ENCODE assay signal across 1 cellular context in the genomic region with DNA sequence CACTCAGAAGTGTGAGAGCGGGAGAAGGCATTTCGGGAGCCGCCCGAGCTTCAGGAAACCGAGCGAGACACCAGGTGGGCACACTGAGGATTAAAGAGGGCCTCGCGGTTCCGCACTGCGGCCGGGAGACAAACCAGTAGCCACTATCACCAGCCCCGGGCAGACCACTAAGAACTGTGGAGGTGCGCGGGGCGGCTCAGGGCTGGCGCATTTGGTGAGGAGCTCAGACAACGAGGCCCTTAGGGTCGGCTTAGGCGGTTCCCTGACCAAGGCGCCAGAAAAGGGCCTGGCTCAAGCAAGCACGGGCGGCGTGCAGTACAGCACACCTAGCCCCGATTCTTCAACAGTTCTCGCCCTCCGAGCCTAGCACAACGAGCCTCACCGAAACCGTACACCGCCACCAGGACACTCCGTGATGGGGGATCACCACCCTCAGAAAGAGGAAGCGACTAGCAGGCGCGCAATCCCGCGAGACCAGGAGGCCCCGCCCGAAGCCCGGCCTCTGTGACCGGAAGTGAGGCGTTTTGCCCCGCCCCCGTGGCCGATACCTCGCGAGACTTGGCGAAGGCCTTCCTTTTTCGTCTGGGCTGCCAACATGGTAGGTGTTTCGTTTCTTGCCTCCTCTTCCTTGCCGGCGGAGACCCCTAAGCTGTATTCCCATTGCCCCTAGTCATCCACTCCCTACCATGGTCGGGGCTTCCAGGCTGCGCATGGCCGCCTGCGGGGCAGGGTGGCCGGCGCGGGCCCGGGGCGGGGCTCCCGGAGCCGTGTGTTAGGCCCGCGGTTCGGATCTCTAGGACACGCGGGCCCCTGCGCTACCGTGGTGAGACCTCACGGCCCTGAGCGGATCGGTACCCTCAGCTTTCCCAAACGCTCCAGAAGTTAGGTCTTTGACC.
A peak's percentile ranks its signal among the peaks of the same experiment; 100 is the strongest.
TF ChIP-seq lines count a peak whose summit lies in the region.

A gene (plus strand): TSS at position 574 of the 896 bp plus-strand sequence. CDS start 22 bp downstream, at position 596.
A gene with protein sequence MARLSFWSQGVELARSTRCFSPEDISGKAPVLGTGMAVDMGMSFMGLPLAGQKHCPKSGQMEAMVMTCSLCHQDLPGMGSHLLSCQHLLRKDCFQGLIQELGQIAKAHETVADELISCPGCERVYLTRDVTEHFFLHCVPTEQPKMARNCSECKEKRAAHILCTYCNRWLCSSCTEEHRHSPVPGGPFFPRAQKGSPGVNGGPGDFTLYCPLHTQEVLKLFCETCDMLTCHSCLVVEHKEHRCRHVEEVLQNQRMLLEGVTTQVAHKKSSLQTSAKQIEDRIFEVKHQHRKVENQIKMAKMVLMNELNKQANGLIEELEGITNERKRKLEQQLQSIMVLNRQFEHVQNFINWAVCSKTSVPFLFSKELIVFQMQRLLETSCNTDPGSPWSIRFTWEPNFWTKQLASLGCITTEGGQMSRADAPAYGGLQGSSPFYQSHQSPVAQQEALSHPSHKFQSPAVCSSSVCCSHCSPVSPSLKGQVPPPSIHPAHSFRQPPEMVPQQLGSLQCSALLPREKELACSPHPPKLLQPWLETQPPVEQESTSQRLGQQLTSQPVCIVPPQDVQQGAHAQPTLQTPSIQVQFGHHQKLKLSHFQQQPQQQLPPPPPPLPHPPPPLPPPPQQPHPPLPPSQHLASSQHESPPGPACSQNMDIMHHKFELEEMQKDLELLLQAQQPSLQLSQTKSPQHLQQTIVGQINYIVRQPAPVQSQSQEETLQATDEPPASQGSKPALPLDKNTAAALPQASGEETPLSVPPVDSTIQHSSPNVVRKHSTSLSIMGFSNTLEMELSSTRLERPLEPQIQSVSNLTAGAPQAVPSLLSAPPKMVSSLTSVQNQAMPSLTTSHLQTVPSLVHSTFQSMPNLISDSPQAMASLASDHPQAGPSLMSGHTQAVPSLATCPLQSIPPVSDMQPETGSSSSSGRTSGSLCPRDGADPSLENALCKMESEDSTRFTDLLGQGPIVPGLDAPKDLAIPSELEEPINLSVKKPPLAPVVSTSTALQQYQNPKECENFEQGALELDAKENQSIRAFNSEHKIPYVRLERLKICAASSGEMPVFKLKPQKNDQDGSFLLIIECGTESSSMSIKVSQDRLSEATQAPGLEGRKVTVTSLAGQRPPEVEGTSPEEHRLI (N-terminal part only) (minus strand): TSS at position 447 of the 896 bp plus-strand sequence. CDS start 10,391 bp downstream, outside the sequence.

TF ChIP-seq in K562, 482 proteins besides CTCF, POLR2A, EP300 and RAD21 (continued from another document and continues in another):
- TF ChIP-seq, protein P1, sequence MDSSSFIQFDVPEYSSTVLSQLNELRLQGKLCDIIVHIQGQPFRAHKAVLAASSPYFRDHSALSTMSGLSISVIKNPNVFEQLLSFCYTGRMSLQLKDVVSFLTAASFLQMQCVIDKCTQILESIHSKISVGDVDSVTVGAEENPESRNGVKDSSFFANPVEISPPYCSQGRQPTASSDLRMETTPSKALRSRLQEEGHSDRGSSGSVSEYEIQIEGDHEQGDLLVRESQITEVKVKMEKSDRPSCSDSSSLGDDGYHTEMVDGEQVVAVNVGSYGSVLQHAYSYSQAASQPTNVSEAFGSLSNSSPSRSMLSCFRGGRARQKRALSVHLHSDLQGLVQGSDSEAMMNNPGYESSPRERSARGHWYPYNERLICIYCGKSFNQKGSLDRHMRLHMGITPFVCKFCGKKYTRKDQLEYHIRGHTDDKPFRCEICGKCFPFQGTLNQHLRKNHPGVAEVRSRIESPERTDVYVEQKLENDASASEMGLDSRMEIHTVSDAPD (CRISPR knock-in tag; IDR thresholded peaks at IDR 0.05) = no peak
- TF ChIP-seq, protein P2, sequence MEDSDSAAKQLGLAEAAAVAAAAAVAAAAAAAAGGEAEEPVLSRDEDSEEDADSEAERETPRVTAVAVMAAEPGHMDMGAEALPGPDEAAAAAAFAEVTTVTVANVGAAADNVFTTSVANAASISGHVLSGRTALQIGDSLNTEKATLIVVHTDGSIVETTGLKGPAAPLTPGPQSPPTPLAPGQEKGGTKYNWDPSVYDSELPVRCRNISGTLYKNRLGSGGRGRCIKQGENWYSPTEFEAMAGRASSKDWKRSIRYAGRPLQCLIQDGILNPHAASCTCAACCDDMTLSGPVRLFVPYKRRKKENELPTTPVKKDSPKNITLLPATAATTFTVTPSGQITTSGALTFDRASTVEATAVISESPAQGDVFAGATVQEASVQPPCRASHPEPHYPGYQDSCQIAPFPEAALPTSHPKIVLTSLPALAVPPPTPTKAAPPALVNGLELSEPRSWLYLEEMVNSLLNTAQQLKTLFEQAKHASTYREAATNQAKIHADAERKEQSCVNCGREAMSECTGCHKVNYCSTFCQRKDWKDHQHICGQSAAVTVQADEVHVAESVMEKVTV (CRISPR knock-in tag; IDR thresholded peaks at IDR 0.05) = 0 out of 2 replicates have a peak, but pooled peaks have one; percentile 5
- TF ChIP-seq ZNF384 (IDR thresholded peaks at IDR 0.05; ENCODE audit: low read depth, low read length) = no peak
- TF ChIP-seq MYNN (IDR thresholded peaks at IDR 0.05) = no peak
- TF ChIP-seq MYNN (CRISPR knock-in tag; IDR thresholded peaks at IDR 0.05) = no peak
- no peak for TF ChIP-seq SETDB1 (IDR thresholded peaks at IDR 0.05; ENCODE audit: low read length)
- peak in 1 of 2 experiments; percentile 76; a peak in 2 of 4 replicates for TF ChIP-seq SRF (CRISPR knock-in tag; IDR thresholded peaks at IDR 0.05)
- TF ChIP-seq ZNF134 (CRISPR knock-in tag; conservative IDR thresholded peaks at IDR 0.05) = no peak
- TF ChIP-seq, protein P3, sequence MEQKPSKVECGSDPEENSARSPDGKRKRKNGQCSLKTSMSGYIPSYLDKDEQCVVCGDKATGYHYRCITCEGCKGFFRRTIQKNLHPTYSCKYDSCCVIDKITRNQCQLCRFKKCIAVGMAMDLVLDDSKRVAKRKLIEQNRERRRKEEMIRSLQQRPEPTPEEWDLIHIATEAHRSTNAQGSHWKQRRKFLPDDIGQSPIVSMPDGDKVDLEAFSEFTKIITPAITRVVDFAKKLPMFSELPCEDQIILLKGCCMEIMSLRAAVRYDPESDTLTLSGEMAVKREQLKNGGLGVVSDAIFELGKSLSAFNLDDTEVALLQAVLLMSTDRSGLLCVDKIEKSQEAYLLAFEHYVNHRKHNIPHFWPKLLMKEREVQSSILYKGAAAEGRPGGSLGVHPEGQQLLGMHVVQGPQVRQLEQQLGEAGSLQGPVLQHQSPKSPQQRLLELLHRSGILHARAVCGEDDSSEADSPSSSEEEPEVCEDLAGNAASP (IDR thresholded peaks at IDR 0.05) = no peak
- TF ChIP-seq, protein P4, sequence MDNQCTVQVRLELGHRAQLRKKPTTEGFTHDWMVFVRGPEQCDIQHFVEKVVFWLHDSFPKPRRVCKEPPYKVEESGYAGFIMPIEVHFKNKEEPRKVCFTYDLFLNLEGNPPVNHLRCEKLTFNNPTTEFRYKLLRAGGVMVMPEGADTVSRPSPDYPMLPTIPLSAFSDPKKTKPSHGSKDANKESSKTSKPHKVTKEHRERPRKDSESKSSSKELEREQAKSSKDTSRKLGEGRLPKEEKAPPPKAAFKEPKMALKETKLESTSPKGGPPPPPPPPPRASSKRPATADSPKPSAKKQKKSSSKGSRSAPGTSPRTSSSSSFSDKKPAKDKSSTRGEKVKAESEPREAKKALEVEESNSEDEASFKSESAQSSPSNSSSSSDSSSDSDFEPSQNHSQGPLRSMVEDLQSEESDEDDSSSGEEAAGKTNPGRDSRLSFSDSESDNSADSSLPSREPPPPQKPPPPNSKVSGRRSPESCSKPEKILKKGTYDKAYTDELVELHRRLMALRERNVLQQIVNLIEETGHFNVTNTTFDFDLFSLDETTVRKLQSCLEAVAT (IDR thresholded peaks at IDR 0.05) = peak; percentile 30 to 71; a peak in 1 of 4 replicates
- no peak for TF ChIP-seq ESRRB (CRISPR knock-in tag; IDR thresholded peaks at IDR 0.05; ENCODE audit: borderline replicate concordance)
- TF ChIP-seq, protein P5, sequence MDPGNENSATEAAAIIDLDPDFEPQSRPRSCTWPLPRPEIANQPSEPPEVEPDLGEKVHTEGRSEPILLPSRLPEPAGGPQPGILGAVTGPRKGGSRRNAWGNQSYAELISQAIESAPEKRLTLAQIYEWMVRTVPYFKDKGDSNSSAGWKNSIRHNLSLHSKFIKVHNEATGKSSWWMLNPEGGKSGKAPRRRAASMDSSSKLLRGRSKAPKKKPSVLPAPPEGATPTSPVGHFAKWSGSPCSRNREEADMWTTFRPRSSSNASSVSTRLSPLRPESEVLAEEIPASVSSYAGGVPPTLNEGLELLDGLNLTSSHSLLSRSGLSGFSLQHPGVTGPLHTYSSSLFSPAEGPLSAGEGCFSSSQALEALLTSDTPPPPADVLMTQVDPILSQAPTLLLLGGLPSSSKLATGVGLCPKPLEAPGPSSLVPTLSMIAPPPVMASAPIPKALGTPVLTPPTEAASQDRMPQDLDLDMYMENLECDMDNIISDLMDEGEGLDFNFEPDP (CRISPR knock-in tag; IDR thresholded peaks at IDR 0.05) = no peak
- TF ChIP-seq RFX7 (CRISPR knock-in tag; IDR thresholded peaks at IDR 0.05) = no peak
- no peak for TF ChIP-seq PTRF (tag; IDR thresholded peaks at IDR 0.05)
- TF ChIP-seq ADNP (tag; IDR thresholded peaks at IDR 0.05) = no peak
- no peak for TF ChIP-seq MEF2D (tag; conservative IDR thresholded peaks at IDR 0.05; ENCODE audit: low read depth)
- no peak for TF ChIP-seq BCOR (IDR thresholded peaks at IDR 0.05)
- TF ChIP-seq, protein P6, sequence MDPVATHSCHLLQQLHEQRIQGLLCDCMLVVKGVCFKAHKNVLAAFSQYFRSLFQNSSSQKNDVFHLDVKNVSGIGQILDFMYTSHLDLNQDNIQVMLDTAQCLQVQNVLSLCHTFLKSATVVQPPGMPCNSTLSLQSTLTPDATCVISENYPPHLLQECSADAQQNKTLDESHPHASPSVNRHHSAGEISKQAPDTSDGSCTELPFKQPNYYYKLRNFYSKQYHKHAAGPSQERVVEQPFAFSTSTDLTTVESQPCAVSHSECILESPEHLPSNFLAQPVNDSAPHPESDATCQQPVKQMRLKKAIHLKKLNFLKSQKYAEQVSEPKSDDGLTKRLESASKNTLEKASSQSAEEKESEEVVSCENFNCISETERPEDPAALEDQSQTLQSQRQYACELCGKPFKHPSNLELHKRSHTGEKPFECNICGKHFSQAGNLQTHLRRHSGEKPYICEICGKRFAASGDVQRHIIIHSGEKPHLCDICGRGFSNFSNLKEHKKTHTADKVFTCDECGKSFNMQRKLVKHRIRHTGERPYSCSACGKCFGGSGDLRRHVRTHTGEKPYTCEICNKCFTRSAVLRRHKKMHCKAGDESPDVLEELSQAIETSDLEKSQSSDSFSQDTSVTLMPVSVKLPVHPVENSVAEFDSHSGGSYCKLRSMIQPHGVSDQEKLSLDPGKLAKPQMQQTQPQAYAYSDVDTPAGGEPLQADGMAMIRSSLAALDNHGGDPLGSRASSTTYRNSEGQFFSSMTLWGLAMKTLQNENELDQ (CRISPR knock-in tag; IDR thresholded peaks at IDR 0.05; ENCODE audit: borderline replicate concordance) = no peak
- TF ChIP-seq ZNF24 (IDR thresholded peaks at IDR 0.05) = 0 out of 2 replicates have a peak, but pooled peaks have one; percentile 12
- TF ChIP-seq TAF1 (IDR thresholded peaks at IDR 0.05; ENCODE audit: control insufficient read depth, extremely low read depth, insufficient read depth, low read length, severe bottlenecking) = peak; percentile 98
- peak; percentile 93 for TF ChIP-seq ARHGAP35 (IDR thresholded peaks at IDR 0.05; ENCODE audit: partially characterized antibody)
- TF ChIP-seq KDM2B (CRISPR knock-in tag; IDR thresholded peaks at IDR 0.05) = no peak
- TF ChIP-seq DNMT1 (IDR thresholded peaks at IDR 0.05) = no peak
- no peak for TF ChIP-seq XRCC4 (IDR thresholded peaks at IDR 0.05; ENCODE audit: extremely low read depth, insufficient read depth, insufficient read length)
- TF ChIP-seq, protein P7, sequence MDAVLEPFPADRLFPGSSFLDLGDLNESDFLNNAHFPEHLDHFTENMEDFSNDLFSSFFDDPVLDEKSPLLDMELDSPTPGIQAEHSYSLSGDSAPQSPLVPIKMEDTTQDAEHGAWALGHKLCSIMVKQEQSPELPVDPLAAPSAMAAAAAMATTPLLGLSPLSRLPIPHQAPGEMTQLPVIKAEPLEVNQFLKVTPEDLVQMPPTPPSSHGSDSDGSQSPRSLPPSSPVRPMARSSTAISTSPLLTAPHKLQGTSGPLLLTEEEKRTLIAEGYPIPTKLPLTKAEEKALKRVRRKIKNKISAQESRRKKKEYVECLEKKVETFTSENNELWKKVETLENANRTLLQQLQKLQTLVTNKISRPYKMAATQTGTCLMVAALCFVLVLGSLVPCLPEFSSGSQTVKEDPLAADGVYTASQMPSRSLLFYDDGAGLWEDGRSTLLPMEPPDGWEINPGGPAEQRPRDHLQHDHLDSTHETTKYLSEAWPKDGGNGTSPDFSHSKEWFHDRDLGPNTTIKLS (IDR thresholded peaks at IDR 0.05; ENCODE audit: borderline replicate concordance, low read depth) = peak; percentile 88
- no peak for TF ChIP-seq CSDE1 (IDR thresholded peaks at IDR 0.05)
- no peak for TF ChIP-seq KLF6 (CRISPR knock-in tag; IDR thresholded peaks at IDR 0.05; ENCODE audit: borderline replicate concordance)
- TF ChIP-seq, protein P8, sequence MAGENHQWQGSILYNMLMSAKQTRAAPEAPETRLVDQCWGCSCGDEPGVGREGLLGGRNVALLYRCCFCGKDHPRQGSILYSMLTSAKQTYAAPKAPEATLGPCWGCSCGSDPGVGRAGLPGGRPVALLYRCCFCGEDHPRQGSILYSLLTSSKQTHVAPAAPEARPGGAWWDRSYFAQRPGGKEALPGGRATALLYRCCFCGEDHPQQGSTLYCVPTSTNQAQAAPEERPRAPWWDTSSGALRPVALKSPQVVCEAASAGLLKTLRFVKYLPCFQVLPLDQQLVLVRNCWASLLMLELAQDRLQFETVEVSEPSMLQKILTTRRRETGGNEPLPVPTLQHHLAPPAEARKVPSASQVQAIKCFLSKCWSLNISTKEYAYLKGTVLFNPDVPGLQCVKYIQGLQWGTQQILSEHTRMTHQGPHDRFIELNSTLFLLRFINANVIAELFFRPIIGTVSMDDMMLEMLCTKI (IDR thresholded peaks at IDR 0.05; ENCODE audit: partially characterized antibody) = no peak
- TF ChIP-seq HMGN3 (IDR thresholded peaks at IDR 0.05; ENCODE audit: borderline replicate concordance, extremely low read depth, insufficient read length, low read depth, low read length) = peak; percentile 66
- TF ChIP-seq, protein P9, sequence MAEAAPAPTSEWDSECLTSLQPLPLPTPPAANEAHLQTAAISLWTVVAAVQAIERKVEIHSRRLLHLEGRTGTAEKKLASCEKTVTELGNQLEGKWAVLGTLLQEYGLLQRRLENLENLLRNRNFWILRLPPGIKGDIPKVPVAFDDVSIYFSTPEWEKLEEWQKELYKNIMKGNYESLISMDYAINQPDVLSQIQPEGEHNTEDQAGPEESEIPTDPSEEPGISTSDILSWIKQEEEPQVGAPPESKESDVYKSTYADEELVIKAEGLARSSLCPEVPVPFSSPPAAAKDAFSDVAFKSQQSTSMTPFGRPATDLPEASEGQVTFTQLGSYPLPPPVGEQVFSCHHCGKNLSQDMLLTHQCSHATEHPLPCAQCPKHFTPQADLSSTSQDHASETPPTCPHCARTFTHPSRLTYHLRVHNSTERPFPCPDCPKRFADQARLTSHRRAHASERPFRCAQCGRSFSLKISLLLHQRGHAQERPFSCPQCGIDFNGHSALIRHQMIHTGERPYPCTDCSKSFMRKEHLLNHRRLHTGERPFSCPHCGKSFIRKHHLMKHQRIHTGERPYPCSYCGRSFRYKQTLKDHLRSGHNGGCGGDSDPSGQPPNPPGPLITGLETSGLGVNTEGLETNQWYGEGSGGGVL (CRISPR knock-in tag; IDR thresholded peaks at IDR 0.05) = no peak
- peak; percentile 83 for TF ChIP-seq ETV1 (tag; conservative IDR thresholded peaks at IDR 0.05; ENCODE audit: low read depth)
- TF ChIP-seq, protein P10, sequence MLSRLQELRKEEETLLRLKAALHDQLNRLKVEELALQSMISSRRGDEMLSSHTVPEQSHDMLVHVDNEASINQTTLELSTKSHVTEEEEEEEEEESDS (CRISPR knock-in tag; IDR thresholded peaks at IDR 0.05) = no peak
